ENCODE assay signal across 16 cellular contexts in the genomic region with DNA sequence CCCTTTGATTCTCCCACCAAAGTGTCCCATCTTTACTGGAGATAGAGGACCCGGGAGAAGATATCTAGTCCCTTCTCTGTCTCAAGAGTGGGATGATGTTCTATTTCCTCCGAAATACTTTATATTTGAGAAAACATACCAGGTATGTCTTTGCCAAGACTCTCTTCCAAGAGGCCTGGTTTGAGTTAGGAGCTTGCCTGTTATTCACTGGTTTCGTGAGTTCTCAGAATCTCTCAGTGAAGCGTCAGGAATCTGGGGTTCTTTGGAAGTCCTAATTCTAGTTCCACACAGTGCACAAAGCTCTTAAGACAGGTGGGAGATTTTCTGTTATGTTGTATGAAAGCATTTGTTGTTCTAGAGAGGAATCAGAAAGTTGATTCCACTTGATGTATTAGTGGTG.
DNase-seq lines count a peak whose midpoint lies in the region; ATAC-seq and TF ChIP-seq lines count a peak whose summit lies in the region.
"Had no signal": no experiment of that assay in that cellular context is flagged by ENCODE, and none has a peak within 500 bp of the region (broad histone marks: within the 10 kb centered on the region; RNA-seq: fewer than 3 reads in every experiment).

No MANE protein-coding gene starts in this region.

- no peak for TF ChIP-seq POLR2A in esophagus muscularis mucosa (IDR thresholded peaks at IDR 0.05; ENCODE audit: low read depth)

- no peaks in the 10 kb centered on the region for H3K27me3 ChIP-seq in esophagus muscularis mucosa
- no peaks in the 10 kb centered on the region for H3K27me3 ChIP-seq in heart right ventricle
- H3K27me3 ChIP-seq in HAP-1 (ENCODE audit: low read depth) = no peaks in the 10 kb centered on the region; the same call in 1 of the 2 replicates
- H3K27me3 ChIP-seq: BLaER1 treated with 17β-estradiol and CSF1 and Interleukin-3, amounts not matched to agents 10 nM and 100 nM had no signal

- TF ChIP-seq EP300 in esophagus muscularis mucosa (IDR thresholded peaks at IDR 0.05) = no peak

- 92% methylated on average over 4 of the region's 4 CpGs for WGBS in esophagus muscularis mucosa
- 92 to 97% methylated on average over 4 of the region's 4 CpGs for WGBS in heart right ventricle, 2 donors

- H3K4me1 ChIP-seq in esophagus muscularis mucosa (no peaks in the 10 kb centered on the region), heart right ventricle (no peaks in the 10 kb centered on the region), HAP-1 (no peaks in the 10 kb centered on the region)
- H3K4me1 ChIP-seq: BLaER1 treated with 17β-estradiol and CSF1 and Interleukin-3, amounts not matched to agents 10 nM and 100 nM had no signal

- intact Hi-C loops in esophagus muscularis mucosa (cut with DNase I) (no loop called here), heart right ventricle (cut with DNase I) (no loop called here)

- ATAC-seq in heart right ventricle = no peak
- ATAC-seq: CD8-positive, alpha-beta T cell had no signal

- no peak overlapping the region for H3K4me3 ChIP-seq in esophagus muscularis mucosa
- H3K4me3 ChIP-seq in heart right ventricle = no peak overlapping the region
- H3K4me3 ChIP-seq in HAP-1 = no peak overlapping the region
- H3K4me3 ChIP-seq: BLaER1 treated with 17β-estradiol and CSF1 and Interleukin-3, amounts not matched to agents 10 nM and 100 nM had no signal

- in situ Hi-C loops in HAP-1 (cut with MboI; ENCODE audit: low sequenced_read_pairs) = no loop called here

- H3K9me3 ChIP-seq in esophagus muscularis mucosa = peaks cover 0 to 10% (median 4%) of the 10 kb centered on the region in 4 donors
- peaks cover 0 to 18% (median 2%) of the 10 kb centered on the region in 11 donors for H3K9me3 ChIP-seq in heart right ventricle
- H3K9me3 ChIP-seq in HAP-1 = no peaks in the 10 kb centered on the region; the same call in 1 of the 2 replicates

- DNase-seq in esophagus muscularis mucosa (ENCODE audit: extremely low spot score) (peak; percentile 21), fibroblast of gingiva (ENCODE audit: low read depth) (peak; percentile 16), heart right ventricle (no peak), HAP-1 (ENCODE audit: low spot score in 2 of 2) (no peak)
- DNase-seq in activated CD8-positive, alpha-beta memory T cell treated with anti-CD3 and anti-CD28 coated beads, Interleukin-2, amount 50 U/mL, for 4 hours = no peak
- DNase-seq: 8988T; ACHN; AML-193; Caco-2; Calu3; CD4-positive, alpha-beta T cell; CD8-positive, alpha-beta T cell; DMS79 treated with DMSO at 0.1 percent for 48 hours; GF-D8 had no signal

- H3K27ac ChIP-seq in esophagus muscularis mucosa (replicated peaks in 1 of 4) (no peak overlapping the region), heart right ventricle (no peak overlapping the region)
- H3K27ac ChIP-seq: BLaER1 treated with 17β-estradiol and CSF1 and Interleukin-3, amounts not matched to agents 10 nM and 100 nM; C4-2B had no signal

- TF ChIP-seq CTCF in esophagus muscularis mucosa (IDR thresholded peaks at IDR 0.05) (no peak), heart right ventricle (IDR thresholded peaks at IDR 0.05) (no peak)

- H3K36me3 ChIP-seq in esophagus muscularis mucosa = no peaks in the 10 kb centered on the region
- no peaks in the 10 kb centered on the region for H3K36me3 ChIP-seq in heart right ventricle
- H3K36me3 ChIP-seq in HAP-1 (replicated peaks) = no peaks in the 10 kb centered on the region
- H3K36me3 ChIP-seq: BLaER1 treated with 17β-estradiol and CSF1 and Interleukin-3, amounts not matched to agents 10 nM and 100 nM had no signal

Comparison
In these comparisons a context has a peak if more than half of its experiments do, and no peak if none do; other contexts are left out.
1. DNase-seq: peak in esophagus muscularis mucosa (single experiment) and fibroblast of gingiva (single experiment); none in activated CD8-positive, alpha-beta memory T cell treated with anti-CD3 and anti-CD28 coated beads, Interleukin-2, amount 50 U/mL, for 4 hours (single experiment), heart right ventricle (0 of 2) and HAP-1 (0 of 2).